8 cellular contexts compared by ENCODE assay signal in the genomic region with DNA sequence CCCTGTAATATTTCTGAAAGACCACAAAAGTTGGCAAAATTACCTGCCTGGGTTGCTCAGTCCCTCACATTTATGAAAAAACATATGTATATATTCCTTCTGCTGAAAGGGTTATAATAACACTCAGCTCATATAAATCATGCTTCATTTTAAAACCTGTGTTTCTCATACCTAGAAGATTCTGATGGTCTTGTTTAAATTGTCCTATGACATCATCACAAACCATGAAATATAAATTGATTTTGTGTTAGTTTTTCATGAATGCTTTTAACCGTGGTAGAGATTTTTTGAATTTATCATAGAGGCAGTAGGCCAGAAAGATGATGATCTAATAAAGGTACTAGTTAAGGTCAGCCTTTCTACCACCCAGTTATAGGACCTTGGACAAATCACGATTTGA.
"Had no signal": no experiment of that assay in that cellular context is flagged by ENCODE, and none has a peak within 500 bp of the region (broad histone marks: within the 10 kb centered on the region; RNA-seq: fewer than 3 reads in every experiment).

No MANE protein-coding gene starts in this region.

- DNase-seq: IMR-90, Karpas-422, KBM-7, KG1 had no signal

- FAIRE-seq: HTR-8/SVneo had no signal

- H3K27ac Mint-ChIP-seq: IgD-negative memory B cell had no signal

- H3K27ac ChIP-seq: HL-60, KMS-11 had no signal

- H3K9ac ChIP-seq: KMS-11 had no signal

- H3K4me3 Mint-ChIP-seq: IgD-negative memory B cell had no signal

- H3K4me2 ChIP-seq: KMS-11 had no signal

- H3K27me3 Mint-ChIP-seq: IgD-negative memory B cell had no signal

- H3K9me3 Mint-ChIP-seq: IgD-negative memory B cell had no signal
